In genomic region chr12:112283541-112283940, GRCh38 we compare ENCODE assay signal across 19 cellular contexts.
A peak's percentile ranks its signal among the peaks of the same experiment; 100 is the strongest.
DNase-seq lines count a peak whose midpoint lies in the region; ATAC-seq and TF ChIP-seq lines count a peak whose summit lies in the region.
"Had no signal": no experiment of that assay in that cellular context is flagged by ENCODE, and none has a peak within 500 bp of the region (broad histone marks: within the 10 kb centered on the region; RNA-seq: fewer than 3 reads in every experiment).

No MANE protein-coding gene starts in this region.

- POLR2A ChIA-PET in WTC11 (lab: Charles Lee): no interaction called here

- 21 to 31% (median 26%) methylated on average over 2 of the region's 2 CpGs for WGBS in psoas muscle, 3 donors

- TF ChIP-seq CTCF in WTC11 (IDR thresholded peaks at IDR 0.05) (no peak), fibroblast of the aortic adventitia (IDR thresholded peaks at IDR 0.05; ENCODE audit: insufficient read depth, low read length) (no peak), psoas muscle (IDR thresholded peaks at IDR 0.05) (no peak)

- H3K36me3 ChIP-seq in psoas muscle (ENCODE audit: insufficient read depth in 1 of 2, low read depth in 1 of 2): peaks cover 0 to 3% of the 10 kb centered on the region in 2 donors
- H3K36me3 ChIP-seq: right lobe of liver had no signal

- peaks cover 30% of the 10 kb centered on the region for H3K4me1 ChIP-seq in psoas muscle

- H3K9me3 ChIP-seq in psoas muscle: peaks cover 2% of the 10 kb centered on the region

- intact Hi-C loops in psoas muscle (cut with DNase I): loop anchor here (5.0 kb wide), 2 partner anchors 99 to 104 kb away; partner anchors contain the start of gene HECTD4 (in 1 of the 2)

- H3K4me3 ChIP-seq in fibroblast of the aortic adventitia (ENCODE audit: low read depth, low read length) (no peak overlapping the region), psoas muscle (peak overlapping the region; percentile 45)
- H3K4me3 ChIP-seq: BLaER1 treated with 17β-estradiol and CSF1 and Interleukin-3, amounts not matched to agents 10 nM and 100 nM; right lobe of liver had no signal

- H3K27me3 Mint-ChIP-seq in WTC11 (ENCODE audit: low read depth): no peaks in the 10 kb centered on the region

- CTCF ChIA-PET in WTC11 (lab: Charles Lee): interaction anchor here (0.6 to 1.4 kb wide), 2 partner anchors 9 to 85 kb away, joined by 3 to 8 read pairs; no protein-coding TSS in a partner anchor

- H3K27me3 ChIP-seq in psoas muscle (ENCODE audit: insufficient read depth in 3 of 3, low read length in 2 of 3): no peaks in the 10 kb centered on the region
- H3K27me3 ChIP-seq: BLaER1 treated with 17β-estradiol and CSF1 and Interleukin-3, amounts not matched to agents 10 nM and 100 nM; right lobe of liver had no signal

- no peak overlapping the region for H3K4me3 Mint-ChIP-seq in WTC11

- 0 out of 2 replicates have a peak overlapping the region, but pooled peaks have one; percentile 78 for H3K27ac Mint-ChIP-seq in WTC11

- H3K4me1 Mint-ChIP-seq in WTC11: no peaks in the 10 kb centered on the region

- H3K9me3 Mint-ChIP-seq in WTC11: no peaks in the 10 kb centered on the region

- DNase-seq in NCI-H2171 treated with DMSO at 0.1 percent for 48 hours (lab: John Stamatoyannopoulos, UW) (peak; percentile 36), NCI-H2171 (lab: John Stamatoyannopoulos, UW) (no peak), WTC11 (ENCODE audit: low spot score) (no peak), fibroblast of the aortic adventitia (ENCODE audit: low read depth) (peak; percentile 18), psoas muscle (peak in 1 of 2 donors; percentile 59), ecto neural progenitor cell (ENCODE audit: low spot score) (no peak), RPMI8226 (no peak)
- DNase-seq: activated naive CD4-positive, alpha-beta T cell; aorta; DMS153; H7; islet precursor cell; NCI-H524 treated with DMSO at 0.1 percent for 48 hours; occipital lobe; right lobe of liver; stimulated activated CD4-positive, alpha-beta T cell treated with anti-CD3 and anti-CD28 coated beads, Interleukin-1b, Interleukin-23, amount 100 ng/mL, for 48 hours; T1000 had no signal

- no peak for ATAC-seq in WTC11
- peak; percentile 76 to 96 (median 92) for ATAC-seq in psoas muscle
- no peak for ATAC-seq in HG02884 (IDR thresholded peaks at IDR 0.05; ENCODE audit: unreplicated experiment)
- ATAC-seq: right lobe of liver had no signal

- peak overlapping the region; percentile 74 for H3K27ac ChIP-seq in psoas muscle
- H3K27ac ChIP-seq: BLaER1 treated with 17β-estradiol and CSF1 and Interleukin-3, amounts not matched to agents 10 nM and 100 nM; right lobe of liver had no signal

- peaks cover 2% of the 10 kb centered on the region for H3K36me3 Mint-ChIP-seq in WTC11

TF ChIP-seq in WTC11, 78 proteins besides CTCF, POLR2A, EP300 and RAD21:
- no peak for TF ChIP-seq TCF7 (CRISPR knock-in tag; IDR thresholded peaks at IDR 0.05; ENCODE audit: low read depth)
- no peak for TF ChIP-seq GABPB1 (CRISPR knock-in tag; IDR thresholded peaks at IDR 0.05)
- TF ChIP-seq SMAD3 (CRISPR knock-in tag; IDR thresholded peaks at IDR 0.05; ENCODE audit: borderline replicate concordance): no peak
- no peak for TF ChIP-seq ZNF512 (CRISPR knock-in tag; IDR thresholded peaks at IDR 0.05; ENCODE audit: borderline replicate concordance)
- no peak for TF ChIP-seq PRRX2 (CRISPR knock-in tag; IDR thresholded peaks at IDR 0.05)
- no peak for TF ChIP-seq NR3C1 (CRISPR knock-in tag; conservative IDR thresholded peaks at IDR 0.05; ENCODE audit: low read depth)
- TF ChIP-seq ESRRA (CRISPR knock-in tag; IDR thresholded peaks at IDR 0.05; ENCODE audit: borderline replicate concordance): no peak
- no peak for TF ChIP-seq CBFB (CRISPR knock-in tag; IDR thresholded peaks at IDR 0.05; ENCODE audit: low read depth)
- no peak for TF ChIP-seq SOX15 (CRISPR knock-in tag; IDR thresholded peaks at IDR 0.05)
- TF ChIP-seq SP1 (CRISPR knock-in tag; conservative IDR thresholded peaks at IDR 0.05): no peak
- TF ChIP-seq NFATC4 (CRISPR knock-in tag; IDR thresholded peaks at IDR 0.05): no peak
- no peak for TF ChIP-seq E2F5 (CRISPR knock-in tag; IDR thresholded peaks at IDR 0.05)
- TF ChIP-seq, protein P1, sequence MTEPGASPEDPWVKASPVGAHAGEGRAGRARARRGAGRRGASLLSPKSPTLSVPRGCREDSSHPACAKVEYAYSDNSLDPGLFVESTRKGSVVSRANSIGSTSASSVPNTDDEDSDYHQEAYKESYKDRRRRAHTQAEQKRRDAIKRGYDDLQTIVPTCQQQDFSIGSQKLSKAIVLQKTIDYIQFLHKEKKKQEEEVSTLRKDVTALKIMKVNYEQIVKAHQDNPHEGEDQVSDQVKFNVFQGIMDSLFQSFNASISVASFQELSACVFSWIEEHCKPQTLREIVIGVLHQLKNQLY (CRISPR knock-in tag; IDR thresholded peaks at IDR 0.05): no peak
- no peak for TF ChIP-seq ZNF219 (CRISPR knock-in tag; IDR thresholded peaks at IDR 0.05; ENCODE audit: borderline replicate concordance)
- TF ChIP-seq FOXJ3 (CRISPR knock-in tag; IDR thresholded peaks at IDR 0.05; ENCODE audit: borderline replicate concordance): no peak
- TF ChIP-seq HMGA2 (CRISPR knock-in tag; IDR thresholded peaks at IDR 0.05): no peak
- TF ChIP-seq, protein P2, sequence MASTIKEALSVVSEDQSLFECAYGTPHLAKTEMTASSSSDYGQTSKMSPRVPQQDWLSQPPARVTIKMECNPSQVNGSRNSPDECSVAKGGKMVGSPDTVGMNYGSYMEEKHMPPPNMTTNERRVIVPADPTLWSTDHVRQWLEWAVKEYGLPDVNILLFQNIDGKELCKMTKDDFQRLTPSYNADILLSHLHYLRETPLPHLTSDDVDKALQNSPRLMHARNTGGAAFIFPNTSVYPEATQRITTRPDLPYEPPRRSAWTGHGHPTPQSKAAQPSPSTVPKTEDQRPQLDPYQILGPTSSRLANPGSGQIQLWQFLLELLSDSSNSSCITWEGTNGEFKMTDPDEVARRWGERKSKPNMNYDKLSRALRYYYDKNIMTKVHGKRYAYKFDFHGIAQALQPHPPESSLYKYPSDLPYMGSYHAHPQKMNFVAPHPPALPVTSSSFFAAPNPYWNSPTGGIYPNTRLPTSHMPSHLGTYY (CRISPR knock-in tag; IDR thresholded peaks at IDR 0.05): no peak
- TF ChIP-seq OVOL2 (CRISPR knock-in tag; IDR thresholded peaks at IDR 0.05; ENCODE audit: borderline replicate concordance): no peak
- no peak for TF ChIP-seq CDX4 (CRISPR knock-in tag; IDR thresholded peaks at IDR 0.05; ENCODE audit: borderline replicate concordance)
- no peak for TF ChIP-seq GRHL2 (CRISPR knock-in tag; IDR thresholded peaks at IDR 0.05; ENCODE audit: insufficient replicate concordance, severe bottlenecking)
TF ChIP-seq in WTC11: peak in this region for 0.

Comparison
In these comparisons a context has a peak if more than half of its experiments do, and no peak if none do; other contexts are left out.
1. DNase-seq: peak in NCI-H2171 treated with DMSO at 0.1 percent for 48 hours (single experiment) and fibroblast of the aortic adventitia (single experiment); none in NCI-H2171 (single experiment), WTC11 (single experiment), ecto neural progenitor cell (single experiment) and RPMI8226 (single experiment).
2. ATAC-seq: peak in psoas muscle (4 of 4); none in WTC11 (single experiment) and HG02884 (single experiment).